Comparison of ENCODE assay signal across 12 cellular contexts in the genomic region with DNA sequence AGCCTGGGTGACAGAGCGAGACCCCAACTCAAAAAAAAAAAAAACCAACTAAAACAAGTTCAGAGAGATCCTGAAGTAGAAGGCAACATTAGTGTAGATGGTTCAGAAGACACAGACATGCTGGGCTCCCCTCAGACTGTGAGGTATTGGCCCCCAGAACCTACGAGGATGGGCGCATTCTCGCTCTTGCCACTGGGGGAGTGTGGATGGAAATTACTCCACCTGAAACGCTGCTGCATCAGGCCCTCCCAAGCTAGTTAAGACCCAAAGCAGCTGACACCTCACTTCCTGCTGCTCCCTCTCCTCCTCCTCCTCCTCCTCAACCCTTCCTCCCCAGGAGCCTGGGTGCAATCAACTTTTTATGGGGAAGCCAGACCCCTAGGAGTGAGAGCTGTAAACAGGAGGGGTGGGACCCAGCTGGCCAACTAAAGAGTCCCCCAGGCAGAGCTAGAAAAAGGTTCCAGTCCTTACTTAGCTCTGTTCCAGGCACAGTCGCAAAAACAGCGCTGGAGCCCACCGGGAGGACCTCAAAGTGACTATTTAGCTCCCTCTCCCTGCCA. TPM values are rescaled to one million over a fixed set of nuclear protein-coding genes. Genes with fewer than 3 reads are reported as not detected.
DNase-seq lines count a peak whose midpoint lies in the region; ATAC-seq and TF ChIP-seq lines count a peak whose summit lies in the region.
"Had no signal": no experiment of that assay in that cellular context is flagged by ENCODE, and none has a peak within 500 bp of the region (broad histone marks: within the 10 kb centered on the region; RNA-seq: fewer than 3 reads in every experiment).

No MANE protein-coding gene starts in this region.

- H3K27ac ChIP-seq in 22Rv1: no peak overlapping the region
- no peak overlapping the region for H3K27ac ChIP-seq in DOHH2 (ENCODE audit: low read depth, low read length)
- no peak overlapping the region for H3K27ac ChIP-seq in PC-3 (ENCODE audit: low read length)
- H3K27ac ChIP-seq in caudate nucleus (ENCODE audit: low read depth, low read length): no peak overlapping the region
- no peak overlapping the region for H3K27ac ChIP-seq in naive thymus-derived CD4-positive, alpha-beta T cell (ENCODE audit: low read depth, low read length)
- H3K27ac ChIP-seq: upper lobe of right lung had no signal

- H4K20me1 ChIP-seq in DOHH2 (ENCODE audit: control insufficient read depth, insufficient read depth, low read depth, low read length) (no peaks in the 10 kb centered on the region), PC-3 (ENCODE audit: low read length) (no peaks in the 10 kb centered on the region)

- no peak overlapping the region for H3K27ac Mint-ChIP-seq in naive thymus-derived CD4-positive, alpha-beta T cell
- H3K27ac Mint-ChIP-seq: activated B cell treated with CpG ODN at 0.5 μM for 24 hours had no signal

- no peaks in the 10 kb centered on the region for H3K9me3 Mint-ChIP-seq in naive thymus-derived CD4-positive, alpha-beta T cell
- H3K9me3 Mint-ChIP-seq: activated B cell treated with CpG ODN at 0.5 μM for 24 hours had no signal

- no peak overlapping the region for H2AFZ ChIP-seq in PC-3 (ENCODE audit: low read length)

- H3K9ac ChIP-seq in PC-3 (ENCODE audit: low read length): no peak overlapping the region

- no peak overlapping the region for H3K4me2 ChIP-seq in DOHH2 (ENCODE audit: low read length)
- no peak overlapping the region for H3K4me2 ChIP-seq in PC-3 (ENCODE audit: low read length)

- H3K27me3 ChIP-seq in DOHH2 (ENCODE audit: control insufficient read depth, low read length) (peaks cover 14% of the 10 kb centered on the region), PC-3 (ENCODE audit: low read length) (no peaks in the 10 kb centered on the region)
- H3K27me3 ChIP-seq in naive thymus-derived CD4-positive, alpha-beta T cell (ENCODE audit: control insufficient read depth in 2 of 2, insufficient read depth in 2 of 2, low read length in 2 of 2): no peaks in the 10 kb centered on the region
- H3K27me3 ChIP-seq: upper lobe of right lung had no signal

- H3K36me3 Mint-ChIP-seq in naive thymus-derived CD4-positive, alpha-beta T cell: no peaks in the 10 kb centered on the region

- no peak for DNase-seq in PC-3
- DNase-seq in fibroblast of the aortic adventitia (ENCODE audit: low read depth): no peak
- DNase-seq in caudate nucleus (lab: John Stamatoyannopoulos, UW): no peak
- no peak for DNase-seq in naive thymus-derived CD4-positive, alpha-beta T cell
- DNase-seq in NCI-H1417 treated with DMSO at 0.1 percent for 48 hours (lab: John Stamatoyannopoulos, UW): no peak
- DNase-seq: activated B cell treated with CpG ODN at 0.5 μM for 24 hours; anterior cingulate cortex; NK-92 treated with Interleukin-12 subunit alpha and Interleukin-12 subunit beta, amount 100 ng/mL, for 24 hours; upper lobe of right lung had no signal

- no peak overlapping the region for H3K4me3 ChIP-seq in DOHH2 (ENCODE audit: low read length)
- H3K4me3 ChIP-seq in PC-3 (ENCODE audit: low read length): no peak overlapping the region
- no peak overlapping the region for H3K4me3 ChIP-seq in fibroblast of the aortic adventitia (ENCODE audit: low read depth, low read length)
- no peak overlapping the region for H3K4me3 ChIP-seq in naive thymus-derived CD4-positive, alpha-beta T cell (ENCODE audit: low read length)
- H3K4me3 ChIP-seq: upper lobe of right lung had no signal

- H3K4me1 ChIP-seq in DOHH2 (ENCODE audit: control insufficient read depth, low read length): peaks cover 10% of the 10 kb centered on the region
- peaks cover 22% of the 10 kb centered on the region for H3K4me1 ChIP-seq in PC-3 (ENCODE audit: insufficient read depth, low read length)
- peaks cover 13% of the 10 kb centered on the region in 2 donors for H3K4me1 ChIP-seq in naive thymus-derived CD4-positive, alpha-beta T cell (ENCODE audit: control insufficient read depth in 2 of 2, insufficient read depth in 2 of 2, low read length in 2 of 2)

- no peaks in the 10 kb centered on the region for H3K9me2 ChIP-seq in DOHH2 (replicated peaks; ENCODE audit: control insufficient read depth, low read length)
- no peaks in the 10 kb centered on the region for H3K9me2 ChIP-seq in PC-3 (replicated peaks; ENCODE audit: low read length)

- TF ChIP-seq CTCF in 22Rv1 (IDR thresholded peaks at IDR 0.05) (peak; percentile 16), DOHH2 (IDR thresholded peaks at IDR 0.05; ENCODE audit: low read depth, low read length, poor library complexity, severe bottlenecking) (peak; percentile 16), PC-3 (conservative IDR thresholded peaks at IDR 0.05; ENCODE audit: low read depth, low read length) (peak; percentile 28), fibroblast of the aortic adventitia (IDR thresholded peaks at IDR 0.05; ENCODE audit: insufficient read depth, low read length) (peak; percentile 45)

- H3F3A ChIP-seq in DOHH2 (ENCODE audit: control insufficient read depth, insufficient read depth) (no peaks in the 10 kb centered on the region), PC-3 (ENCODE audit: low read length, unreplicated experiment) (no peaks in the 10 kb centered on the region)

- no TSS peak for BruUV-seq in PC-3 (replicated peaks; lab: Mats Ljungman, UMichigan)

- CTCF ChIA-PET in PC-3 (lab: Charles Lee): interaction anchor here (0.7 kb wide), 1 partner anchor 10 kb away, joined by 3 read pairs; no protein-coding TSS in a partner anchor
- CTCF ChIA-PET in naive thymus-derived CD4-positive, alpha-beta T cell (lab: Charles Lee): interaction anchor here (0.8 to 1.7 kb wide), 3 partner anchors 37 to 444 kb away, joined by 3 to 7 read pairs (median 3); no protein-coding TSS in a partner anchor

- ATAC-seq in PC-3 (no peak), GM21786 (IDR thresholded peaks at IDR 0.05; ENCODE audit: unreplicated experiment) (no peak)
- ATAC-seq in naive thymus-derived CD4-positive, alpha-beta T cell: no peak
- ATAC-seq: upper lobe of right lung had no signal

- peaks cover 8 to 30% (median 23%) of the 10 kb centered on the region in 7 donors for H3K4me1 Mint-ChIP-seq in naive thymus-derived CD4-positive, alpha-beta T cell

- no peaks in the 10 kb centered on the region for H3K9me3 ChIP-seq in DOHH2 (ENCODE audit: control insufficient read depth, insufficient read depth, low read length)
- no peaks in the 10 kb centered on the region for H3K9me3 ChIP-seq in PC-3 (ENCODE audit: low read length)
- H3K9me3 ChIP-seq in naive thymus-derived CD4-positive, alpha-beta T cell (ENCODE audit: control insufficient read depth in 2 of 3, low read length in 3 of 3): no peaks in the 10 kb centered on the region
- H3K9me3 ChIP-seq: upper lobe of right lung had no signal

- intact Hi-C loops in PC-3 (cut with micrococcal nuclease): no loop called here
- intact Hi-C loops in naive thymus-derived CD4-positive, alpha-beta T cell (cut with micrococcal nuclease): loop anchor here in 1 of 2 donors (5.0 kb wide), 1 partner anchor 76 kb away; no protein-coding TSS in a partner anchor

- no peak overlapping the region for H3K4me3 Mint-ChIP-seq in naive thymus-derived CD4-positive, alpha-beta T cell
- H3K4me3 Mint-ChIP-seq: activated B cell treated with CpG ODN at 0.5 μM for 24 hours had no signal

- H3K79me2 ChIP-seq in DOHH2 (ENCODE audit: control insufficient read depth, low read length) (no peaks in the 10 kb centered on the region), PC-3 (ENCODE audit: low read length) (0 out of 2 replicates have a peak, but pooled peaks cover 3% of the 10 kb centered on the region)

- POLR2A ChIA-PET in PC-3 (lab: Charles Lee; ENCODE audit: unreplicated experiment): no interaction called here
- POLR2A ChIA-PET in naive thymus-derived CD4-positive, alpha-beta T cell (lab: Charles Lee): interaction anchor here (0.8 to 0.9 kb wide), 2 partner anchors 84 to 230 kb away, joined by 4 read pairs; no protein-coding TSS in a partner anchor

- H3K36me3 ChIP-seq in DOHH2 (ENCODE audit: control insufficient read depth, low read length) (no peaks in the 10 kb centered on the region), PC-3 (ENCODE audit: low read depth, low read length) (no peaks in the 10 kb centered on the region)
- no peaks in the 10 kb centered on the region for H3K36me3 ChIP-seq in naive thymus-derived CD4-positive, alpha-beta T cell (ENCODE audit: control insufficient read depth in 2 of 3, insufficient read depth in 3 of 3, low read length in 3 of 3)
- H3K36me3 ChIP-seq: upper lobe of right lung had no signal

- H3K27me3 Mint-ChIP-seq in naive thymus-derived CD4-positive, alpha-beta T cell: peaks cover 0 to 40% (median 13%) of the 10 kb centered on the region in 5 donors

RNA-seq across cellular contexts. Expression of gene SH3PXD2A, which starts 7.4 kb away (rescaled TPM):
- total RNA-seq in PC-3 (2014; rRNA removed) (2.9 and 3.4 TPM in 2 replicates), fibroblast of the aortic adventitia (ENCODE audit: low replicate concordance) (15.8 and 20.4 TPM in 2 replicates)
- total RNA-seq in naive thymus-derived CD4-positive, alpha-beta T cell: 10 to 100 TPM in 3 of 5 experiments, 1 to 10 TPM in 2; 7.1 to 20.5 (median 15.7) TPM
- 1 to 10 TPM in 1 of 2 donors, under 1 TPM in 1; 0.54 to 1.0 TPM for polyA plus RNA-seq in naive thymus-derived CD4-positive, alpha-beta T cell
